Comparison of ENCODE assay signal across 11 cellular contexts in genomic region chr17:31321971-31322370, GRCh38. TPM values are rescaled to one million over a fixed set of nuclear protein-coding genes. Genes with fewer than 3 reads are reported as not detected.
A peak's percentile ranks its signal among the peaks of the same experiment; 100 is the strongest.
DNase-seq lines count a peak whose midpoint lies in the region; ATAC-seq and TF ChIP-seq lines count a peak whose summit lies in the region.
"Had no signal": no experiment of that assay in that cellular context is flagged by ENCODE, and none has a peak within 500 bp of the region (broad histone marks: within the 10 kb centered on the region; RNA-seq: fewer than 3 reads in every experiment).

No MANE protein-coding gene starts in this region.

- H3K36me3 Mint-ChIP-seq in activated CD4-positive, alpha-beta T cell treated with anti-CD3 and anti-CD28 coated beads, Interleukin-2, amount 10 ng/mL, durations not matched to agents 24 days and 14 days (ENCODE audit: low read depth): peaks cover 31% of the 10 kb centered on the region
- peaks cover 23% of the 10 kb centered on the region for H3K36me3 Mint-ChIP-seq in T-helper 1 cell treated with Interleukin-12 subunit alpha and Interleukin-12 subunit beta and Interleukin-4 antibody, amounts not matched to agents 30 μg/mL and 1 μg/mL, for 36 hours (ENCODE audit: low read depth)
- H3K36me3 Mint-ChIP-seq in chondrocyte (ENCODE audit: low read depth): peaks cover 3% of the 10 kb centered on the region
- peaks cover 20 to 25% of the 10 kb centered on the region in 2 donors for H3K36me3 Mint-ChIP-seq in stimulated activated naive B cell treated with anti-CD40 and anti-IgM and Interleukin-4, amounts not matched to agents 10 μg/mL and 1 μg/mL and 100 μg/mL, for 72 hours

- no peak for TF ChIP-seq CTCF in chondrocyte (IDR thresholded peaks at IDR 0.05)

- intact Hi-C loops in activated CD4-positive, alpha-beta T cell treated with anti-CD3 and anti-CD28 coated beads, Interleukin-2, amount 10 ng/mL, durations not matched to agents 24 days and 14 days (cut with micrococcal nuclease): loop anchor here (1.0 to 2.0 kb wide), 3 partner anchors 14 to 167 kb away; no protein-coding TSS in a partner anchor

- H3K27me3 Mint-ChIP-seq in activated CD4-positive, alpha-beta T cell treated with anti-CD3 and anti-CD28 coated beads, Interleukin-2, amount 10 ng/mL, durations not matched to agents 24 days and 14 days: no peaks in the 10 kb centered on the region
- no peaks in the 10 kb centered on the region for H3K27me3 Mint-ChIP-seq in T-helper 1 cell treated with Interleukin-12 subunit alpha and Interleukin-12 subunit beta and Interleukin-4 antibody, amounts not matched to agents 30 μg/mL and 1 μg/mL, for 36 hours (ENCODE audit: low read depth)
- H3K27me3 Mint-ChIP-seq in chondrocyte (ENCODE audit: low read depth): no peaks in the 10 kb centered on the region
- H3K27me3 Mint-ChIP-seq in stimulated activated naive B cell treated with anti-CD40 and anti-IgM and Interleukin-4, amounts not matched to agents 10 μg/mL and 1 μg/mL and 100 μg/mL, for 72 hours: no peaks in the 10 kb centered on the region

- H3K4me1 Mint-ChIP-seq in activated CD4-positive, alpha-beta T cell treated with anti-CD3 and anti-CD28 coated beads, Interleukin-2, amount 10 ng/mL, durations not matched to agents 24 days and 14 days: peaks cover 25% of the 10 kb centered on the region
- peaks cover 24% of the 10 kb centered on the region for H3K4me1 Mint-ChIP-seq in T-helper 1 cell treated with Interleukin-12 subunit alpha and Interleukin-12 subunit beta and Interleukin-4 antibody, amounts not matched to agents 30 μg/mL and 1 μg/mL, for 36 hours (ENCODE audit: low read depth)
- peaks cover 18% of the 10 kb centered on the region for H3K4me1 Mint-ChIP-seq in chondrocyte (ENCODE audit: low read depth)
- H3K4me1 Mint-ChIP-seq in stimulated activated naive B cell treated with anti-CD40 and anti-IgM and Interleukin-4, amounts not matched to agents 10 μg/mL and 1 μg/mL and 100 μg/mL, for 72 hours: peaks cover 14 to 29% of the 10 kb centered on the region in 2 donors

- DNase-seq in activated CD4-positive, alpha-beta T cell treated with anti-CD3 and anti-CD28 coated beads, Interleukin-2, amount 10 ng/mL, durations not matched to agents 24 days and 14 days: peak; percentile 76
- no peak for DNase-seq in activated CD4-positive, alpha-beta T cell treated with anti-CD3 and anti-CD28 coated beads, Interleukin-2, amount 50 U/mL, for 4 hours
- DNase-seq in chondrocyte (ENCODE audit: low spot score): no peak
- DNase-seq in stimulated activated naive B cell treated with anti-CD40 and anti-IgM and Interleukin-4, amounts not matched to agents 10 μg/mL and 1 μg/mL and 100 μg/mL, for 72 hours: no peak
- DNase-seq in NCI-H82 treated with DMSO at 0.1 percent for 48 hours (lab: John Stamatoyannopoulos, UW; ENCODE audit: unreplicated experiment): no peak

- no peak for ATAC-seq in stimulated activated naive B cell treated with anti-CD40 and anti-IgM and Interleukin-4, amounts not matched to agents 10 μg/mL and 1 μg/mL and 100 μg/mL, for 72 hours (replicated peaks)
- no peak for ATAC-seq in GM21619 (IDR thresholded peaks at IDR 0.05; ENCODE audit: unreplicated experiment)
- no peak for ATAC-seq in HG03097 (IDR thresholded peaks at IDR 0.05; ENCODE audit: low FRiP score, unreplicated experiment)
- ATAC-seq: A549 had no signal

- H3K4me3 Mint-ChIP-seq in activated CD4-positive, alpha-beta T cell treated with anti-CD3 and anti-CD28 coated beads, Interleukin-2, amount 10 ng/mL, durations not matched to agents 24 days and 14 days: peak overlapping the region; percentile 89
- H3K4me3 Mint-ChIP-seq in T-helper 1 cell treated with Interleukin-12 subunit alpha and Interleukin-12 subunit beta and Interleukin-4 antibody, amounts not matched to agents 30 μg/mL and 1 μg/mL, for 36 hours: peak overlapping the region; percentile 82
- no peak overlapping the region for H3K4me3 Mint-ChIP-seq in chondrocyte (ENCODE audit: unreplicated experiment)
- H3K4me3 Mint-ChIP-seq in stimulated activated naive B cell treated with anti-CD40 and anti-IgM and Interleukin-4, amounts not matched to agents 10 μg/mL and 1 μg/mL and 100 μg/mL, for 72 hours: peak overlapping the region; percentile 78 to 82
- H3K4me3 Mint-ChIP-seq: neural crest cell had no signal

- H3K27ac Mint-ChIP-seq in activated CD4-positive, alpha-beta T cell treated with anti-CD3 and anti-CD28 coated beads, Interleukin-2, amount 10 ng/mL, durations not matched to agents 24 days and 14 days: peak overlapping the region; percentile 97
- H3K27ac Mint-ChIP-seq in T-helper 1 cell treated with Interleukin-12 subunit alpha and Interleukin-12 subunit beta and Interleukin-4 antibody, amounts not matched to agents 30 μg/mL and 1 μg/mL, for 36 hours: peak overlapping the region; percentile 92
- peak overlapping the region; percentile 68 for H3K27ac Mint-ChIP-seq in chondrocyte (ENCODE audit: unreplicated experiment)
- peak overlapping the region; percentile 96 for H3K27ac Mint-ChIP-seq in stimulated activated naive B cell treated with anti-CD40 and anti-IgM and Interleukin-4, amounts not matched to agents 10 μg/mL and 1 μg/mL and 100 μg/mL, for 72 hours

- no peaks in the 10 kb centered on the region for H3K9me3 Mint-ChIP-seq in activated CD4-positive, alpha-beta T cell treated with anti-CD3 and anti-CD28 coated beads, Interleukin-2, amount 10 ng/mL, durations not matched to agents 24 days and 14 days
- no peaks in the 10 kb centered on the region for H3K9me3 Mint-ChIP-seq in T-helper 1 cell treated with Interleukin-12 subunit alpha and Interleukin-12 subunit beta and Interleukin-4 antibody, amounts not matched to agents 30 μg/mL and 1 μg/mL, for 36 hours
- no peaks in the 10 kb centered on the region for H3K9me3 Mint-ChIP-seq in chondrocyte (ENCODE audit: low read depth)
- H3K9me3 Mint-ChIP-seq in stimulated activated naive B cell treated with anti-CD40 and anti-IgM and Interleukin-4, amounts not matched to agents 10 μg/mL and 1 μg/mL and 100 μg/mL, for 72 hours: no peaks in the 10 kb centered on the region
- H3K9me3 Mint-ChIP-seq: neural crest cell had no signal

RNA-seq across cellular contexts. Expression of gene EVI2A, which starts 0.5 kb away (rescaled TPM):
- total RNA-seq in activated CD4-positive, alpha-beta T cell treated with anti-CD3 and anti-CD28 coated beads, Interleukin-2, amount 10 ng/mL, durations not matched to agents 24 days and 14 days: 30.4 and 31.5 TPM in 2 replicates
- 0.22 TPM in 1 of 3 replicates, not detected in the others for total RNA-seq in chondrocyte
- total RNA-seq: HT-29, neural crest cell had no signal

RNA-seq across cellular contexts. Expression of gene EVI2B, which starts 8.1 kb away (rescaled TPM):
- total RNA-seq in activated CD4-positive, alpha-beta T cell treated with anti-CD3 and anti-CD28 coated beads, Interleukin-2, amount 10 ng/mL, durations not matched to agents 24 days and 14 days: 16.6 and 18.7 TPM in 2 replicates
- 0.21 TPM in 1 of 3 replicates, not detected in the others for total RNA-seq in chondrocyte
- total RNA-seq: HT-29, neural crest cell had no signal

RNA-seq across cellular contexts. Expression of gene OMG, which starts 24.9 kb away (rescaled TPM):
- 0.09 and 0.35 TPM in 2 replicates for total RNA-seq in activated CD4-positive, alpha-beta T cell treated with anti-CD3 and anti-CD28 coated beads, Interleukin-2, amount 10 ng/mL, durations not matched to agents 24 days and 14 days
- total RNA-seq in chondrocyte: not detected in 3 replicates
- total RNA-seq: HT-29, neural crest cell had no signal

Comparison
In these comparisons a context has a peak if more than half of its experiments do, and no peak if none do; other contexts are left out.
1. RNA of gene EVI2A, which starts 0.5 kb away (total RNA-seq): 30.4 to 31.5 TPM in activated CD4-positive, alpha-beta T cell treated with anti-CD3 and anti-CD28 coated beads, Interleukin-2, amount 10 ng/mL, durations not matched to agents 24 days and 14 days; 0.22 TPM in chondrocyte; every median in the first group is over 10 times any median in the second.
2. RNA of gene EVI2B, which starts 8.1 kb away (total RNA-seq): 16.6 to 18.7 TPM in activated CD4-positive, alpha-beta T cell treated with anti-CD3 and anti-CD28 coated beads, Interleukin-2, amount 10 ng/mL, durations not matched to agents 24 days and 14 days; 0.21 TPM in chondrocyte; every median in the first group is over 10 times any median in the second.
3. Peak in every context shown above with its lines, with median percentiles within 50 percentile points of each other: H3K27ac Mint-ChIP-seq.